1 cellular context compared by ENCODE assay signal in the genomic region with DNA sequence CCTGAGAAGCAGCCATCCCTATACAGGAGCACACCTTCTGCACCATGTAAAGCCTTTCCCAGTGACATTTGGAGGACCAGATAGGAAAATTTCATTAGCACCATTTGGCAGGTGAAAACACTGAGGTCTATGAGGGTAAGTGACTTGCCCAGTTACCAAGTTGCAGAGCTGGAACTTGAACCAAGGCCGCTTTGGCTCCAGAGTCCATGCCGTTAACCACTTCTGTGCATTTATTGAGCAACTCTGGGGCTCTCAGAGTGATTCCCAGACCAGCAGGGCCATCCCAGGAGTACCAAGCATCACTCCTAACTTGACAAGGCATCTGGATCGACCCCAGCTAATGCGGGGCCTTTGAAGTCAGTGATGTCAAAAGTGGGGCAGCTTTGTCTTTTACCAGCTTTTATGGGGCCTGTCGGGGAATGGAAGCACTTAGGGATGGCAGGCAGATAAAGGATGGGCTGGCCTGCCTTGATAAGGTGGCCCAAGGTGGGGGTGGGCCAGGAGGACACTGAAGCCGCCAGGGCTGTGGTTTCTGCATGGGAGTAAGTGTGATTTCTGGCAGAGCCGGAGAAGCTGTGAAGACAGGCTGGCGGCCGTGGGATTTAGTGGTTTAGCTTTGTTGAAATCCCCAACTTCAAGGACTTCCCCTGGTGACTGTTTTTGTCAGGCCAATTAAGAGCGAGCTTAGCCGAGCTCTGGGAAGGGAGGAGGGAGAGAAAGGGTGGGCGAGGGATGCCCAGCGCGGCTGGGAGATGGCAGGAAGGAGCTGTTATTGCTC.
TF ChIP-seq lines count a peak whose summit lies in the region.

No MANE protein-coding gene starts in this region.

TF ChIP-seq in K562, 482 proteins besides CTCF, POLR2A, EP300 and RAD21 (continued from another document and continues in another):
- TF ChIP-seq RREB1 (CRISPR knock-in tag; IDR thresholded peaks at IDR 0.05) (peak; percentile 89), ZNF274 (IDR thresholded peaks at IDR 0.05; ENCODE audit: borderline replicate concordance, low read depth, low read length) (no peak), HLTF (IDR thresholded peaks at IDR 0.05) (peak; percentile 95), SNRNP70 (optimal IDR thresholded peaks at IDR 0.05; ENCODE audit: low read depth, low read length) (no peak), PCBP2 (IDR thresholded peaks at IDR 0.05; ENCODE audit: low read depth, low read length, poor library complexity, severe bottlenecking) (no peak), ZNF561 (CRISPR knock-in tag; conservative IDR thresholded peaks at IDR 0.05) (no peak), POLR3A (IDR thresholded peaks at IDR 0.05; ENCODE audit: borderline replicate concordance, extremely low read depth, insufficient read depth, insufficient read length) (no peak), ZNF707 (CRISPR knock-in tag; conservative IDR thresholded peaks at IDR 0.05) (no peak), CEBPZ (IDR thresholded peaks at IDR 0.05; ENCODE audit: borderline replicate concordance, low read depth, low read length) (no peak), ESRRA (IDR thresholded peaks at IDR 0.05; ENCODE audit: borderline replicate concordance, low read depth) (peak; percentile 92; the same call in 1 of the 2 replicates), ZBTB7A (IDR thresholded peaks at IDR 0.05; ENCODE audit: borderline replicate concordance, control insufficient read depth, low read depth, low read length) (peak; percentile 67; the same call in 1 of the 2 replicates), SPI1 (IDR thresholded peaks at IDR 0.05; ENCODE audit: borderline replicate concordance, low read depth, low read length) (peak; percentile 53; the same call in 1 of the 2 replicates), BHLHE40 (IDR thresholded peaks at IDR 0.05; ENCODE audit: low read length) (peak; percentile 68), ZBTB8A (IDR thresholded peaks at IDR 0.05; ENCODE audit: partially characterized antibody) (no peak), KLF10 (CRISPR knock-in tag; IDR thresholded peaks at IDR 0.05) (no peak), PHF20 (IDR thresholded peaks at IDR 0.05; ENCODE audit: partially characterized antibody) (no peak), ZNF282 (CRISPR knock-in tag; IDR thresholded peaks at IDR 0.05) (no peak), YBX1 (IDR thresholded peaks at IDR 0.05) (no peak), MYC (IDR thresholded peaks at IDR 0.05; ENCODE audit: low read depth, low read length) (no peak; the same call in 1 of the 2 replicates), MYC (CRISPR knock-in tag; IDR thresholded peaks at IDR 0.05; ENCODE audit: borderline replicate concordance, low read depth) (no peak), EGR1 (conservative IDR thresholded peaks at IDR 0.05) (peak; percentile 81), NR4A1 (CRISPR knock-in tag; IDR thresholded peaks at IDR 0.05) (no peak), NR4A1 (tag; IDR thresholded peaks at IDR 0.05) (no peak; the same call in 1 of the 2 replicates), CEBPG (CRISPR knock-in tag; IDR thresholded peaks at IDR 0.05) (no peak), CEBPG (tag; conservative IDR thresholded peaks at IDR 0.05 in 1 of 2, IDR thresholded peaks at IDR 0.05 in 1 of 2) (peak in 1 of 2 experiments; percentile 49; a peak in 1 of 4 replicates)
- TF ChIP-seq, protein P1, sequence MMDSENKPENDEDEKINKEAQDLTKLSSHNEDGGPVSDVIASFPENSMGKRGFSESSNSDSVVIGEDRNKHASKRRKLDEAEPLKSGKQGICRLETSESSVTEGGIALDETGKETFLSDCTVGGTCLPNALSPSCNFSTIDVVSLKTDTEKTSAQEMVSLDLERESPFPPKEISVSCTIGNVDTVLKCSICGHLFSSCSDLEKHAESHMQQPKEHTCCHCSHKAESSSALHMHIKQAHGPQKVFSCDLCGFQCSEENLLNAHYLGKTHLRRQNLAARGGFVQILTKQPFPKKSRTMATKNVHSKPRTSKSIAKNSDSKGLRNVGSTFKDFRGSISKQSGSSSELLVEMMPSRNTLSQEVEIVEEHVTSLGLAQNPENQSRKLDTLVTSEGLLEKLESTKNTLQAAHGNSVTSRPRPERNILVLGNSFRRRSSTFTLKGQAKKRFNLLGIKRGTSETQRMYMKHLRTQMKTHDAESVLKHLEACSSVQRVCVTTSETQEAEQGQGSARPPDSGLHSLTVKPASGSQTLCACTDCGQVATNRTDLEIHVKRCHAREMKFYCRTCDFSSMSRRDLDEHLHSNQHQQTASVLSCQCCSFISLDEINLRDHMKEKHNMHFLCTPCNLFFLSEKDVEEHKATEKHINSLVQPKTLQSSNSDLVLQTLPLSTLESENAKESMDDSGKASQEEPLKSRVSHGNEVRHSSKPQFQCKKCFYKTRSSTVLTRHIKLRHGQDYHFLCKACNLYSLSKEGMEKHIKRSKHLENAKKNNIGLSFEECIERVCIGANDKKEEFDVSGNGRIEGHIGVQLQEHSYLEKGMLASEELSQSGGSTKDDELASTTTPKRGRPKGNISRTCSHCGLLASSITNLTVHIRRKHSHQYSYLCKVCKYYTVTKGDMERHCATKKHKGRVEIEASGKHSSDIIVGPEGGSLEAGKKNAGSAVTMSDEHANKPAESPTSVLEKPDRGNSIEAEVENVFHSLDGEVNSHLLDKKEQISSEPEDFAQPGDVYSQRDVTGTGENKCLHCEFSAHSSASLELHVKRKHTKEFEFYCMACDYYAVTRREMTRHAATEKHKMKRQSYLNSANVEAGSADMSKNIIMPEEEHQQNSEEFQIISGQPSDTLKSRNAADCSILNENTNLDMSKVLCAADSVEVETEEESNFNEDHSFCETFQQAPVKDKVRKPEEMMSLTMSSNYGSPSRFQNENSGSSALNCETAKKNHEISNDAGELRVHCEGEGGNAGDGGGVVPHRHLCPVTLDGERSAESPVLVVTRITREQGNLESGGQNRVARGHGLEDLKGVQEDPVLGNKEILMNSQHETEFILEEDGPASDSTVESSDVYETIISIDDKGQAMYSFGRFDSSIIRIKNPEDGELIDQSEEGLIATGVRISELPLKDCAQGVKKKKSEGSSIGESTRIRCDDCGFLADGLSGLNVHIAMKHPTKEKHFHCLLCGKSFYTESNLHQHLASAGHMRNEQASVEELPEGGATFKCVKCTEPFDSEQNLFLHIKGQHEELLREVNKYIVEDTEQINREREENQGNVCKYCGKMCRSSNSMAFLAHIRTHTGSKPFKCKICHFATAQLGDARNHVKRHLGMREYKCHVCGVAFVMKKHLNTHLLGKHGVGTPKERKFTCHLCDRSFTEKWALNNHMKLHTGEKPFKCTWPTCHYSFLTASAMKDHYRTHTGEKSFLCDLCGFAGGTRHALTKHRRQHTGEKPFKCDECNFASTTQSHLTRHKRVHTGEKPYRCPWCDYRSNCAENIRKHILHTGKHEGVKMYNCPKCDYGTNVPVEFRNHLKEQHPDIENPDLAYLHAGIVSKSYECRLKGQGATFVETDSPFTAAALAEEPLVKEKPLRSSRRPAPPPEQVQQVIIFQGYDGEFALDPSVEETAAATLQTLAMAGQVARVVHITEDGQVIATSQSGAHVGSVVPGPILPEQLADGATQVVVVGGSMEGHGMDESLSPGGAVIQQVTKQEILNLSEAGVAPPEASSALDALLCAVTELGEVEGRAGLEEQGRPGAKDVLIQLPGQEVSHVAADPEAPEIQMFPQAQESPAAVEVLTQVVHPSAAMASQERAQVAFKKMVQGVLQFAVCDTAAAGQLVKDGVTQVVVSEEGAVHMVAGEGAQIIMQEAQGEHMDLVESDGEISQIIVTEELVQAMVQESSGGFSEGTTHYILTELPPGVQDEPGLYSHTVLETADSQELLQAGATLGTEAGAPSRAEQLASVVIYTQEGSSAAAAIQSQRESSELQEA (IDR thresholded peaks at IDR 0.05; ENCODE audit: low read depth) = no peak
- TF ChIP-seq, protein P2, sequence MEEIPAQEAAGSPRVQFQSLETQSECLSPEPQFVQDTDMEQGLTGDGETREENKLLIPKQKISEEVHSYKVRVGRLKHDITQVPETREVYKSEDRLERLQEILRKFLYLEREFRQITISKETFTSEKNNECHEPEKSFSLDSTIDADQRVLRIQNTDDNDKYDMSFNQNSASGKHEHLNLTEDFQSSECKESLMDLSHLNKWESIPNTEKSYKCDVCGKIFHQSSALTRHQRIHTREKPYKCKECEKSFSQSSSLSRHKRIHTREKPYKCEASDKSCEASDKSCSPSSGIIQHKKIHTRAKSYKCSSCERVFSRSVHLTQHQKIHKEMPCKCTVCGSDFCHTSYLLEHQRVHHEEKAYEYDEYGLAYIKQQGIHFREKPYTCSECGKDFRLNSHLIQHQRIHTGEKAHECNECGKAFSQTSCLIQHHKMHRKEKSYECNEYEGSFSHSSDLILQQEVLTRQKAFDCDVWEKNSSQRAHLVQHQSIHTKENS (CRISPR knock-in tag; IDR thresholded peaks at IDR 0.05) = no peak
- TF ChIP-seq, protein P3, sequence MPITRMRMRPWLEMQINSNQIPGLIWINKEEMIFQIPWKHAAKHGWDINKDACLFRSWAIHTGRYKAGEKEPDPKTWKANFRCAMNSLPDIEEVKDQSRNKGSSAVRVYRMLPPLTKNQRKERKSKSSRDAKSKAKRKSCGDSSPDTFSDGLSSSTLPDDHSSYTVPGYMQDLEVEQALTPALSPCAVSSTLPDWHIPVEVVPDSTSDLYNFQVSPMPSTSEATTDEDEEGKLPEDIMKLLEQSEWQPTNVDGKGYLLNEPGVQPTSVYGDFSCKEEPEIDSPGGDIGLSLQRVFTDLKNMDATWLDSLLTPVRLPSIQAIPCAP (CRISPR knock-in tag; IDR thresholded peaks at IDR 0.05; ENCODE audit: borderline replicate concordance) = no peak; the same call in 1 of the 2 replicates
- TF ChIP-seq, protein P4, sequence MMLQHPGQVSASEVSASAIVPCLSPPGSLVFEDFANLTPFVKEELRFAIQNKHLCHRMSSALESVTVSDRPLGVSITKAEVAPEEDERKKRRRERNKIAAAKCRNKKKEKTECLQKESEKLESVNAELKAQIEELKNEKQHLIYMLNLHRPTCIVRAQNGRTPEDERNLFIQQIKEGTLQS (IDR thresholded peaks at IDR 0.05) = no peak; the same call in 1 of the 2 replicates
- TF ChIP-seq, protein P4 (CRISPR knock-in tag; conservative IDR thresholded peaks at IDR 0.05) = 0 out of 2 replicates have a peak, but pooled peaks have one; percentile 51
